In genomic region chr14:29236848-29237247, GRCh38 we compare ENCODE assay signal across 1 cellular context.
TF ChIP-seq lines count a peak whose summit lies in the region.

No MANE protein-coding gene starts in this region.

TF ChIP-seq in GM23338, 12 proteins besides CTCF, POLR2A, EP300 and RAD21 (continued from another document):
- TF ChIP-seq, protein P1, sequence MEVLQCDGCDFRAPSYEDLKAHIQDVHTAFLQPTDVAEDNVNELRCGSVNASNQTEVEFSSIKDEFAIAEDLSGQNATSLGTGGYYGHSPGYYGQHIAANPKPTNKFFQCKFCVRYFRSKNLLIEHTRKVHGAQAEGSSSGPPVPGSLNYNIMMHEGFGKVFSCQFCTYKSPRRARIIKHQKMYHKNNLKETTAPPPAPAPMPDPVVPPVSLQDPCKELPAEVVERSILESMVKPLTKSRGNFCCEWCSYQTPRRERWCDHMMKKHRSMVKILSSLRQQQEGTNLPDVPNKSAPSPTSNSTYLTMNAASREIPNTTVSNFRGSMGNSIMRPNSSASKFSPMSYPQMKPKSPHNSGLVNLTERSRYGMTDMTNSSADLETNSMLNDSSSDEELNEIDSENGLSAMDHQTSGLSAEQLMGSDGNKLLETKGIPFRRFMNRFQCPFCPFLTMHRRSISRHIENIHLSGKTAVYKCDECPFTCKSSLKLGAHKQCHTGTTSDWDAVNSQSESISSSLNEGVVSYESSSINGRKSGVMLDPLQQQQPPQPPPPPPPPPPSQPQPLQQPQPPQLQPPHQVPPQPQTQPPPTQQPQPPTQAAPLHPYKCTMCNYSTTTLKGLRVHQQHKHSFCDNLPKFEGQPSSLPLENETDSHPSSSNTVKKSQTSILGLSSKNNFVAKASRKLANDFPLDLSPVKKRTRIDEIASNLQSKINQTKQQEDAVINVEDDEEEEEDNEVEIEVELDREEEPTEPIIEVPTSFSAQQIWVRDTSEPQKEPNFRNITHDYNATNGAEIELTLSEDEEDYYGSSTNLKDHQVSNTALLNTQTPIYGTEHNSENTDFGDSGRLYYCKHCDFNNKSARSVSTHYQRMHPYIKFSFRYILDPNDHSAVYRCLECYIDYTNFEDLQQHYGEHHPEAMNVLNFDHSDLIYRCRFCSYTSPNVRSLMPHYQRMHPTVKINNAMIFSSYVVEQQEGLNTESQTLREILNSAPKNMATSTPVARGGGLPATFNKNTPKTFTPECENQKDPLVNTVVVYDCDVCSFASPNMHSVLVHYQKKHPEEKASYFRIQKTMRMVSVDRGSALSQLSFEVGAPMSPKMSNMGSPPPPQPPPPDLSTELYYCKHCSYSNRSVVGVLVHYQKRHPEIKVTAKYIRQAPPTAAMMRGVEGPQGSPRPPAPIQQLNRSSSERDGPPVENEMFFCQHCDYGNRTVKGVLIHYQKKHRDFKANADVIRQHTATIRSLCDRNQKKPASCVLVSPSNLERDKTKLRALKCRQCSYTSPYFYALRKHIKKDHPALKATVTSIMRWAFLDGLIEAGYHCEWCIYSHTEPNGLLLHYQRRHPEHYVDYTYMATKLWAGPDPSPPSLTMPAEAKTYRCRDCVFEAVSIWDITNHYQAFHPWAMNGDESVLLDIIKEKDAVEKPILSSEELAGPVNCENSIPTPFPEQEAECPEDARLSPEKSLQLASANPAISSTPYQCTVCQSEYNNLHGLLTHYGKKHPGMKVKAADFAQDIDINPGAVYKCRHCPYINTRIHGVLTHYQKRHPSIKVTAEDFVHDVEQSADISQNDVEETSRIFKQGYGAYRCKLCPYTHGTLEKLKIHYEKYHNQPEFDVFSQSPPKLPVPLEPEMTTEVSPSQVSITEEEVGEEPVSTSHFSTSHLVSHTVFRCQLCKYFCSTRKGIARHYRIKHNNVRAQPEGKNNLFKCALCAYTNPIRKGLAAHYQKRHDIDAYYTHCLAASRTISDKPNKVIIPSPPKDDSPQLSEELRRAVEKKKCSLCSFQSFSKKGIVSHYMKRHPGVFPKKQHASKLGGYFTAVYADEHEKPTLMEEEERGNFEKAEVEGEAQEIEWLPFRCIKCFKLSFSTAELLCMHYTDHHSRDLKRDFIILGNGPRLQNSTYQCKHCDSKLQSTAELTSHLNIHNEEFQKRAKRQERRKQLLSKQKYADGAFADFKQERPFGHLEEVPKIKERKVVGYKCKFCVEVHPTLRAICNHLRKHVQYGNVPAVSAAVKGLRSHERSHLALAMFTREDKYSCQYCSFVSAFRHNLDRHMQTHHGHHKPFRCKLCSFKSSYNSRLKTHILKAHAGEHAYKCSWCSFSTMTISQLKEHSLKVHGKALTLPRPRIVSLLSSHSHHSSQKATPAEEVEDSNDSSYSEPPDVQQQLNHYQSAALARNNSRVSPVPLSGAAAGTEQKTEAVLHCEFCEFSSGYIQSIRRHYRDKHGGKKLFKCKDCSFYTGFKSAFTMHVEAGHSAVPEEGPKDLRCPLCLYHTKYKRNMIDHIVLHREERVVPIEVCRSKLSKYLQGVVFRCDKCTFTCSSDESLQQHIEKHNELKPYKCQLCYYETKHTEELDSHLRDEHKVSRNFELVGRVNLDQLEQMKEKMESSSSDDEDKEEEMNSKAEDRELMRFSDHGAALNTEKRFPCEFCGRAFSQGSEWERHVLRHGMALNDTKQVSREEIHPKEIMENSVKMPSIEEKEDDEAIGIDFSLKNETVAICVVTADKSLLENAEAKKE (CRISPR knock-in tag; IDR thresholded peaks at IDR 0.05), result no peak
- TF ChIP-seq NANOG (IDR thresholded peaks at IDR 0.05; ENCODE audit: borderline replicate concordance) (no peak), STAT1 (IDR thresholded peaks at IDR 0.05; ENCODE audit: unreplicated experiment) (no peak), JUNB (IDR thresholded peaks at IDR 0.05; ENCODE audit: unreplicated experiment) (no peak), CREB1 (CRISPR knock-in tag; IDR thresholded peaks at IDR 0.05; ENCODE audit: low read depth) (no peak), ZNF114 (CRISPR knock-in tag; IDR thresholded peaks at IDR 0.05) (no peak), EZH2phosphoT487 (IDR thresholded peaks at IDR 0.05; ENCODE audit: unreplicated experiment) (no peak)
